Comparison of ENCODE assay signal across 20 cellular contexts in the genomic region with DNA sequence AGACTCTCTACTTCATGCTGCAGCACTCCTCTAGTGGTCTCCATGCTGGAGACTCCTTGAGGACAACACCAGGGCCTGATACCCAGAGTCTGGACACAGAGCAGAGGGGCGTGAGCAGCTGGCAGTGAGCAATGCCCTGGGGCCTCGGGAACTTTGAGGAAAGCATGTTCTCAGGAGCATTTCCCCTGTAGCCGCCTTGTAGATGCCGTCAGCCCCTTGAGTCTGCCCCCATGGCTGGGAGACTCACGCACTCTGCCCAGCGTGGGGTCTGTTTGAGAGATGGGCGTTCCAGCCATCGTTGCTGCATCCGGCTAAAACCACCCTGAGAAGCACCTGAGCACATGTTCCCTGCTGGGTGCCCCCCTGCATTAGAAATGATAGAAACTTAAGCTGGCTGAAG.
"Had no signal": no experiment of that assay in that cellular context is flagged by ENCODE, and none has a peak within 500 bp of the region (broad histone marks: within the 10 kb centered on the region; RNA-seq: fewer than 3 reads in every experiment).

No MANE protein-coding gene starts in this region.

- H3K4me1 Mint-ChIP-seq: activated B cell treated with CpG ODN at 0.5 μM for 24 hours; activated CD4-positive, alpha-beta T cell treated with anti-CD3 and anti-CD28 coated beads for 36 hours; activated naive CD4-positive, alpha-beta T cell treated with anti-CD3 and anti-CD28 coated beads, Interleukin-2, amount 10 ng/mL, durations not matched to agents 7 days and 5 days had no signal

- H3K27me3 Mint-ChIP-seq: activated CD4-positive, alpha-beta memory T cell treated with anti-CD3 and anti-CD28 coated beads for 36 hours; activated CD4-positive, alpha-beta T cell treated with anti-CD3 and anti-CD28 coated beads for 36 hours; activated naive CD4-positive, alpha-beta T cell treated with anti-CD3 and anti-CD28 coated beads, Interleukin-2, amount 10 ng/mL, durations not matched to agents 7 days and 5 days; brain had no signal

- H3K9me3 ChIP-seq: suprapubic skin, tibial nerve had no signal

- H3K27ac ChIP-seq: foreskin keratinocyte, suprapubic skin, tibial nerve had no signal

- H3K4me3 ChIP-seq: suprapubic skin, tibial nerve had no signal

- ATAC-seq: activated CD4-positive, alpha-beta T cell treated with anti-CD3 and anti-CD28 coated beads for 36 hours; foreskin keratinocyte had no signal

- H3K27me3 ChIP-seq: foreskin keratinocyte, suprapubic skin, tibial nerve had no signal

- H3K36me3 Mint-ChIP-seq: activated CD4-positive, alpha-beta memory T cell treated with anti-CD3 and anti-CD28 coated beads for 36 hours; activated naive CD4-positive, alpha-beta T cell treated with anti-CD3 and anti-CD28 coated beads, Interleukin-2, amount 10 ng/mL, durations not matched to agents 7 days and 5 days; brain; memory B cell had no signal

- H3K27ac Mint-ChIP-seq: activated B cell treated with CpG ODN at 0.5 μM for 24 hours; activated CD4-positive, alpha-beta memory T cell treated with anti-CD3 and anti-CD28 coated beads for 36 hours; activated CD4-positive, alpha-beta T cell treated with anti-CD3 and anti-CD28 coated beads for 36 hours; activated naive CD4-positive, alpha-beta T cell treated with anti-CD3 and anti-CD28 coated beads, Interleukin-2, amount 10 ng/mL, durations not matched to agents 7 days and 5 days; memory B cell; stimulated activated naive CD8-positive, alpha-beta T cell treated with anti-CD3 and anti-CD28 coated beads, Interleukin-15, Interleukin-2, amounts not matched to agents 100 ng/mL and 50 ng/mL, for 24 hours; T-helper 1 cell treated with Interleukin-12 subunit alpha and Interleukin-12 subunit beta and Interleukin-4 antibody, amounts not matched to agents 30 μg/mL and 1 μg/mL, for 36 hours had no signal

- DNase-seq: activated B cell treated with CpG ODN at 0.5 μM for 24 hours; activated CD4-positive, alpha-beta memory T cell treated with anti-CD3 and anti-CD28 coated beads for 36 hours; activated CD4-positive, alpha-beta T cell treated with anti-CD3 and anti-CD28 coated beads for 36 hours; activated naive CD4-positive, alpha-beta T cell treated with anti-CD3 and anti-CD28 coated beads, Interleukin-2, amount 10 ng/mL, durations not matched to agents 7 days and 5 days; activated T-cell treated with anti-CD3 and anti-CD28 coated beads, Interleukin-2, amount 50 U/mL, for 48 hours; anterior cingulate cortex; caudate nucleus; effector memory CD4-positive, alpha-beta T cell; foreskin keratinocyte; kidney glomerular epithelial cell; occipital lobe; retina; stimulated activated CD4-positive, alpha-beta T cell treated with anti-CD3 and anti-CD28 coated beads, Interleukin-1b, Interleukin-23, amount 100 ng/mL, for 48 hours had no signal

- H3K9me3 Mint-ChIP-seq: activated B cell treated with CpG ODN at 0.5 μM for 24 hours; activated CD4-positive, alpha-beta memory T cell treated with anti-CD3 and anti-CD28 coated beads for 36 hours; activated naive CD4-positive, alpha-beta T cell treated with anti-CD3 and anti-CD28 coated beads, Interleukin-2, amount 10 ng/mL, durations not matched to agents 7 days and 5 days; brain; memory B cell; neural crest cell; stimulated activated naive CD8-positive, alpha-beta T cell treated with anti-CD3 and anti-CD28 coated beads, Interleukin-15, Interleukin-2, amounts not matched to agents 100 ng/mL and 50 ng/mL, for 24 hours; T-helper 1 cell treated with Interleukin-12 subunit alpha and Interleukin-12 subunit beta and Interleukin-4 antibody, amounts not matched to agents 30 μg/mL and 1 μg/mL, for 36 hours had no signal

- H3K4me3 Mint-ChIP-seq: activated B cell treated with CpG ODN at 0.5 μM for 24 hours; activated CD4-positive, alpha-beta memory T cell treated with anti-CD3 and anti-CD28 coated beads for 36 hours; activated CD4-positive, alpha-beta T cell treated with anti-CD3 and anti-CD28 coated beads for 36 hours; activated naive CD4-positive, alpha-beta T cell treated with anti-CD3 and anti-CD28 coated beads, Interleukin-2, amount 10 ng/mL, durations not matched to agents 7 days and 5 days; brain; memory B cell; stimulated activated naive CD8-positive, alpha-beta T cell treated with anti-CD3 and anti-CD28 coated beads, Interleukin-15, Interleukin-2, amounts not matched to agents 100 ng/mL and 50 ng/mL, for 24 hours; T-helper 1 cell treated with Interleukin-12 subunit alpha and Interleukin-12 subunit beta and Interleukin-4 antibody, amounts not matched to agents 30 μg/mL and 1 μg/mL, for 36 hours had no signal
